In the genomic region with DNA sequence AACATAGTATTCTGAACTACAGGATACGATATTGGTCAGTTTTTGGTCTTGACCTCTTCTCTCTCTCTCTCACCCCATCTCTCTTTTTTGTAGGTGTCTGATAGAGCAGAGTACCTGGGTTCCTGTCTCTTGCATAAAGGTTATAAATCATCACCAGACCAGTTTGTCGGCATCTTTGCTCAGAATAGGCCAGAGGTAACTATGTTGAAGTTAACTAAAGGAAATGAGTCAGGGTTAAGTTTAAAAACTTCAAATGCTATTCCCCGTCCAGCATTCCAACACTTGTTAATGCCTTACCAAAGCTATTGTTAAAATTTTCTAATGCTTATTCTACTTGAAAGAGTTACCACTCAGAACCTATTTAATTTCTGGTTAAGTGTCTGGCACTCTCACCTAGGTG, we compare ENCODE assay signal across 18 cellular contexts. TPM values are rescaled to one million over a fixed set of nuclear protein-coding genes. Genes with fewer than 3 reads are reported as not detected.
DNase-seq lines count a peak whose midpoint lies in the region; ATAC-seq, FAIRE-seq and TF ChIP-seq lines count a peak whose summit lies in the region.
"Had no signal": no experiment of that assay in that cellular context is flagged by ENCODE, and none has a peak within 500 bp of the region (broad histone marks: within the 10 kb centered on the region; RNA-seq: fewer than 3 reads in every experiment).

No MANE protein-coding gene starts in this region.

- H3K27me3 ChIP-seq in endothelial cell of umbilical vein (ENCODE audit: control insufficient read depth in 2 of 2, insufficient read depth in 2 of 2, low read length in 2 of 2), result no peaks in the 10 kb centered on the region
- H3K27me3 ChIP-seq: brain microvascular endothelial cell had no signal

- peak; percentile 8 for DNase-seq in EL
- DNase-seq in M059J (ENCODE audit: low read depth), result peak; percentile 55
- DNase-seq in endothelial cell of umbilical vein (ENCODE audit: low read depth, low spot score), result peak; percentile 29
- no peak for DNase-seq in mucosa of descending colon
- DNase-seq in GM12892 (ENCODE audit: insufficient read length), result no peak
- DNase-seq: activated CD8-positive, alpha-beta memory T cell treated with anti-CD3 and anti-CD28 coated beads for 24 hours; activated naive CD8-positive, alpha-beta T cell treated with anti-CD3 and anti-CD28 coated beads, Interleukin-2, amount 50 U/mL, for 24 hours; brain microvascular endothelial cell; CD8-positive, alpha-beta memory T cell; DMS79; left ventricle myocardium superior; NCI-H1694; NCI-H82; nucleus accumbens; retina had no signal

- FAIRE-seq in endothelial cell of umbilical vein (lab: Jason Lieb, UNC), result peak; percentile 59
- FAIRE-seq in GM12892 (lab: Jason Lieb, UNC), result no peak

- H3K36me3 ChIP-seq in endothelial cell of umbilical vein (ENCODE audit: control insufficient read depth in 2 of 2, extremely low read depth in 1 of 2, insufficient read depth in 2 of 2, low read length in 2 of 2), result no peaks in the 10 kb centered on the region
- H3K36me3 ChIP-seq in mucosa of descending colon (ENCODE audit: low read depth), result no peaks in the 10 kb centered on the region
- H3K36me3 ChIP-seq: brain microvascular endothelial cell had no signal

- TF ChIP-seq POLR2A in endothelial cell of umbilical vein (IDR thresholded peaks at IDR 0.05; ENCODE audit: low read depth, low read length) (no peak), GM12892 (IDR thresholded peaks at IDR 0.05; ENCODE audit: low read depth, low read length) (no peak)

- H2AFZ ChIP-seq in endothelial cell of umbilical vein (ENCODE audit: low read depth, low read length), result no peak overlapping the region

- ATAC-seq in mucosa of descending colon (peak; percentile 32), GM21528 (IDR thresholded peaks at IDR 0.05; ENCODE audit: low FRiP score, unreplicated experiment) (no peak), GM19455 (IDR thresholded peaks at IDR 0.05; ENCODE audit: unreplicated experiment) (no peak)
- ATAC-seq: activated naive CD8-positive, alpha-beta T cell treated with anti-CD3 and anti-CD28 coated beads, Interleukin-2, amount 50 U/mL, for 24 hours; left ventricle myocardium superior; WTC11 had no signal

- no peak for TF ChIP-seq CTCF in endothelial cell of umbilical vein (IDR thresholded peaks at IDR 0.05; ENCODE audit: extremely low read depth in 1 of 2, insufficient read depth in 1 of 2, low read depth in 1 of 2, low read length in 2 of 2)
- no peak for TF ChIP-seq CTCF in mucosa of descending colon (IDR thresholded peaks at IDR 0.05)

- no peaks in the 10 kb centered on the region for H3K79me2 ChIP-seq in endothelial cell of umbilical vein (ENCODE audit: control insufficient read depth, insufficient read depth, low read length)

- CTCF ChIA-PET in endothelial cell of umbilical vein (lab: Charles Lee), result interaction anchor here (0.8 to 2.4 kb wide), 6 partner anchors 16 to 169 kb away, joined by 3 to 12 read pairs (median 3); no protein-coding TSS in a partner anchor

- no peak overlapping the region for H3K9ac ChIP-seq in endothelial cell of umbilical vein (replicated peaks; ENCODE audit: extremely low read depth, insufficient read depth, low read length)

- H3K27ac ChIP-seq in endothelial cell of umbilical vein (ENCODE audit: insufficient read depth, low read depth, low read length), result no peak overlapping the region
- H3K27ac ChIP-seq: brain microvascular endothelial cell had no signal

- H3K4me3 ChIP-seq in endothelial cell of umbilical vein (replicated peaks in 1 of 3; ENCODE audit: insufficient read depth in 1 of 3, low read depth in 1 of 3, low read length in 3 of 3) (no peak overlapping the region), mucosa of descending colon (no peak overlapping the region)

- intact Hi-C loops in endothelial cell of umbilical vein (cut with micrococcal nuclease), result no loop called here
- intact Hi-C loops in mucosa of descending colon (cut with DNase I, micrococcal nuclease), result no loop called here

- H3K9me1 ChIP-seq in endothelial cell of umbilical vein (replicated peaks; ENCODE audit: control insufficient read depth, extremely low read depth, insufficient read depth, low read length), result no peaks in the 10 kb centered on the region

- dilution Hi-C loops in endothelial cell of umbilical vein (cut with MboI; ENCODE audit: extremely low pct_ligation_motif_present, low sequenced_read_pairs), result no loop called here

- H3K4me1 ChIP-seq in endothelial cell of umbilical vein (ENCODE audit: control insufficient read depth, extremely low read depth, insufficient read depth, low read length) (peaks cover 10% of the 10 kb centered on the region), mucosa of descending colon (ENCODE audit: low read depth) (peaks cover 56% of the 10 kb centered on the region)

- no peaks in the 10 kb centered on the region for H3K9me3 ChIP-seq in endothelial cell of umbilical vein (replicated peaks; ENCODE audit: control insufficient read depth, insufficient read depth, low read length)
- no peaks in the 10 kb centered on the region for H3K9me3 ChIP-seq in mucosa of descending colon

- no peaks in the 10 kb centered on the region for H4K20me1 ChIP-seq in endothelial cell of umbilical vein (replicated peaks; ENCODE audit: control insufficient read depth, extremely low read depth, insufficient read depth, low read length)

- POLR2A ChIA-PET in endothelial cell of umbilical vein (lab: Charles Lee), result no interaction called here

- no TSS peak for BruUV-seq in endothelial cell of umbilical vein (replicated peaks; lab: Mats Ljungman, UMichigan)

- no peak overlapping the region for H3K4me2 ChIP-seq in endothelial cell of umbilical vein (ENCODE audit: insufficient read depth, low read length)

TF ChIP-seq in endothelial cell of umbilical vein, 7 proteins besides CTCF, POLR2A, EP300 and RAD21:
- TF ChIP-seq FOS (IDR thresholded peaks at IDR 0.05; ENCODE audit: borderline replicate concordance, insufficient read depth, low read length), result peak; percentile 27
- TF ChIP-seq JUN (IDR thresholded peaks at IDR 0.05; ENCODE audit: borderline replicate concordance, insufficient read depth, insufficient read length, low read depth), result no peak
- TF ChIP-seq MYC (IDR thresholded peaks at IDR 0.05; ENCODE audit: low read depth, low read length), result no peak
- TF ChIP-seq POLR2AphosphoS5 (IDR thresholded peaks at IDR 0.05; ENCODE audit: insufficient read depth, low read depth, low read length), result no peak

RNA-seq across cellular contexts. Expression of a gene that starts 30.7 kb away (rescaled TPM):
- total RNA-seq in M059J (2014; rRNA removed; shearing (Covaris generic)), result 17.6 and 25.5 TPM in 2 replicates
- total RNA-seq in endothelial cell of umbilical vein, result 0.76 and 2.1 TPM in 2 replicates
- 1.4 and 1.5 TPM in 2 replicates for polyA plus RNA-seq in endothelial cell of umbilical vein
- polyA plus RNA-seq in endothelial cell of umbilical vein (2011; cell fraction: cytosol; rRNA removed), result 1.3 TPM in 2 replicates
- 3.4 TPM in 2 replicates for polyA plus RNA-seq in endothelial cell of umbilical vein (2011; cell fraction: nucleus; rRNA removed)
- 1.2 and 1.3 TPM in 2 replicates for polyA plus RNA-seq in endothelial cell of umbilical vein (2012)
- polyA minus RNA-seq in endothelial cell of umbilical vein, result 1.7 and 6.0 TPM in 2 replicates
- 18.0 TPM for polyA minus RNA-seq in endothelial cell of umbilical vein (2011; cell fraction: cytosol; rRNA and poly(A)+ RNA removed)
- polyA minus RNA-seq in endothelial cell of umbilical vein (2011; cell fraction: nucleus; rRNA and poly(A)+ RNA removed), result 0.63 and 1.4 TPM in 2 replicates
- total RNA-seq in mucosa of descending colon, result 100 to 1,000 TPM; 125 to 312 (median 258) TPM
- 37.9 TPM for polyA plus RNA-seq in GM12892 (2012; ENCODE audit: missing spikeins)

RNA-seq across cellular contexts. Expression of a gene that starts 42.1 kb away (rescaled TPM):
- 39.0 and 40.1 TPM in 2 replicates for total RNA-seq in M059J (2014; rRNA removed; shearing (Covaris generic))
- total RNA-seq in endothelial cell of umbilical vein (41.9 and 42.1 TPM in 2 replicates), mucosa of descending colon (10 to 100 TPM; 33.4 to 43.6 (median 42.7) TPM)
- 18.0 and 21.6 TPM in 2 replicates for polyA plus RNA-seq in endothelial cell of umbilical vein
- 19.8 and 21.4 TPM in 2 replicates for polyA plus RNA-seq in endothelial cell of umbilical vein (2011; cell fraction: cytosol; rRNA removed)
- 72.3 and 101 TPM in 2 replicates for polyA plus RNA-seq in endothelial cell of umbilical vein (2011; cell fraction: nucleus; rRNA removed)
- polyA plus RNA-seq in endothelial cell of umbilical vein (2012), result 31.2 and 41.5 TPM in 2 replicates
- polyA minus RNA-seq in endothelial cell of umbilical vein, result 27.6 and 36.0 TPM in 2 replicates
- 13.7 TPM for polyA minus RNA-seq in endothelial cell of umbilical vein (2011; cell fraction: cytosol; rRNA and poly(A)+ RNA removed)
- 19.7 and 28.7 TPM in 2 replicates for polyA minus RNA-seq in endothelial cell of umbilical vein (2011; cell fraction: nucleus; rRNA and poly(A)+ RNA removed)
- 38.1 TPM for polyA plus RNA-seq in GM12892 (2012; ENCODE audit: missing spikeins)

RNA-seq across cellular contexts. Expression of a gene that starts 42.4 kb away (rescaled TPM):
- total RNA-seq in M059J (2014; rRNA removed; shearing (Covaris generic)), result 21.7 and 32.4 TPM in 2 replicates
- 35.6 and 36.8 TPM in 2 replicates for total RNA-seq in endothelial cell of umbilical vein
- 7.4 and 10.8 TPM in 2 replicates for polyA plus RNA-seq in endothelial cell of umbilical vein
- polyA plus RNA-seq in endothelial cell of umbilical vein (2011; cell fraction: cytosol; rRNA removed), result 8.7 and 9.5 TPM in 2 replicates
- polyA plus RNA-seq in endothelial cell of umbilical vein (2011; cell fraction: nucleus; rRNA removed), result 35.1 and 48.5 TPM in 2 replicates
- polyA plus RNA-seq in endothelial cell of umbilical vein (2012), result 17.0 and 19.3 TPM in 2 replicates
- polyA minus RNA-seq in endothelial cell of umbilical vein, result 19.9 and 25.3 TPM in 2 replicates
- 8.9 TPM for polyA minus RNA-seq in endothelial cell of umbilical vein (2011; cell fraction: cytosol; rRNA and poly(A)+ RNA removed)
- polyA minus RNA-seq in endothelial cell of umbilical vein (2011; cell fraction: nucleus; rRNA and poly(A)+ RNA removed), result 70.4 and 84.4 TPM in 2 replicates
- total RNA-seq in mucosa of descending colon, result 10 to 100 TPM; 36.2 to 55.9 (median 44.4) TPM
- 16.7 TPM for polyA plus RNA-seq in GM12892 (2012; ENCODE audit: missing spikeins)

Comparison
In these comparisons a context has a peak if more than half of its experiments do, and no peak if none do; other contexts are left out.
1. DNase-seq: peak in EL (single experiment), M059J (single experiment) and endothelial cell of umbilical vein (single experiment); none in mucosa of descending colon (0 of 3) and GM12892 (single experiment).